In the genomic region with DNA sequence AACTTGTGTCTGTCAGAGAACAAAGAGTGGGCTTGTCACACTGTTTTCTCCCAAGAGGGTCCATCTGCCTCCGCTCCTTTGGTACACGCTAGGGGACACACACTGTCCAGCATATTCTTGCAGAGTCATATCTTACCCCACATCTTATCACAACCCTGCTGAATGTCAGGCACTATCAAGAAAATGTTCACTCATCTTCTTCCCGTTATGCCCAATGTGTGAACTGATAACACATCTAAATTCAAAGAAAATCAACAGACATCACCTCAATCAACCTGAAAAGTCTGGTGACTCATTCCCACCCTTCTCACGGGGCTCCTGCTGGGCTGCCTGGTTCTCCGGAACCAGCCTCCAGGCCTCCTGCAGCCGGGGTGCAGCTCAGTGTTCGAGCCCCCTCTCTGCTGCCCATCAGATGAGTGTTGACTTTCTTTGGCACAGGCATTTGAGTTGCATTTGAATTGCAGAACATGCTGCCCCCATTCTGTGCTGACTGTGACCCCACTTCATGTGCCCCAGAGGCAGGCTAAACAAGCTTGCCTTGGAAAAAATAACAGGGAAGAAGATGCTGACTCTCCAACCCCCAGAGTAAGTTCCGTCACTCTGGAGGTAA, we compare ENCODE assay signal across 11 cellular contexts. TPM values are rescaled to one million over a fixed set of nuclear protein-coding genes. Genes with fewer than 3 reads are reported as not detected.
DNase-seq lines count a peak whose midpoint lies in the region; ATAC-seq lines count a peak whose summit lies in the region.
"Had no signal": no experiment of that assay in that cellular context is flagged by ENCODE, and none has a peak within 500 bp of the region (broad histone marks: within the 10 kb centered on the region; RNA-seq: fewer than 3 reads in every experiment).

No MANE protein-coding gene starts in this region.

- peak overlapping the region; percentile 90 for H3K27ac Mint-ChIP-seq in T-helper 2 cell treated with Interferon-gamma antibody and Interleukin-4, amounts not matched to agents 5 μg/mL and 100 μg/mL, for 36 hours

- peak; percentile 82 for DNase-seq in T-helper 2 cell treated with Interferon-gamma antibody and Interleukin-4, amounts not matched to agents 5 μg/mL and 100 μg/mL, for 36 hours (ENCODE audit: low spot score)
- DNase-seq in activated T-cell treated with anti-CD3 and anti-CD28 coated beads for 24 hours (ENCODE audit: low read depth) = peak; percentile 67
- peak; percentile 45 for DNase-seq in effector CD4-positive, alpha-beta T cell
- DNase-seq in stimulated activated CD8-positive, alpha-beta memory T cell treated with anti-CD3 and anti-CD28 coated beads, Interleukin-15, amount 100 ng/mL, for 4 hours (ENCODE audit: low read depth in 2 of 2) = peak; percentile 40 to 67
- no peak for DNase-seq in NK-92 treated with Interleukin-12 subunit alpha and Interleukin-12 subunit beta, amount 100 ng/mL, for 24 hours (lab: John Stamatoyannopoulos, UW)
- no peak for DNase-seq in NOMO-1 treated with DMSO at 0.1 percent for 48 hours (lab: John Stamatoyannopoulos, UW; ENCODE audit: unreplicated experiment)
- DNase-seq in Right ventricle myocardium inferior (ENCODE audit: missing footprints) = no peak
- DNase-seq: NCI-H524 had no signal

- ATAC-seq in GM21367 (IDR thresholded peaks at IDR 0.05; ENCODE audit: unreplicated experiment) (no peak), Right ventricle myocardium inferior (no peak)
- ATAC-seq: stimulated activated memory B cell treated with anti-CD40 and anti-IgM and Interleukin-4, amounts not matched to agents 10 μg/mL and 1 μg/mL and 100 μg/mL, for 72 hours had no signal

- H3K4me1 Mint-ChIP-seq in T-helper 2 cell treated with Interferon-gamma antibody and Interleukin-4, amounts not matched to agents 5 μg/mL and 100 μg/mL, for 36 hours (ENCODE audit: low read depth) = peaks cover 85% of the 10 kb centered on the region

- H3K9me3 Mint-ChIP-seq in T-helper 2 cell treated with Interferon-gamma antibody and Interleukin-4, amounts not matched to agents 5 μg/mL and 100 μg/mL, for 36 hours = no peaks in the 10 kb centered on the region
- H3K9me3 Mint-ChIP-seq: stimulated activated memory B cell treated with anti-CD40 and anti-IgM and Interleukin-4, amounts not matched to agents 10 μg/mL and 1 μg/mL and 100 μg/mL, for 72 hours had no signal

- H3K4me3 Mint-ChIP-seq in T-helper 2 cell treated with Interferon-gamma antibody and Interleukin-4, amounts not matched to agents 5 μg/mL and 100 μg/mL, for 36 hours = peak overlapping the region; percentile 82
- H3K4me3 Mint-ChIP-seq: stimulated activated memory B cell treated with anti-CD40 and anti-IgM and Interleukin-4, amounts not matched to agents 10 μg/mL and 1 μg/mL and 100 μg/mL, for 72 hours had no signal

- H3K36me3 Mint-ChIP-seq in T-helper 2 cell treated with Interferon-gamma antibody and Interleukin-4, amounts not matched to agents 5 μg/mL and 100 μg/mL, for 36 hours (ENCODE audit: low read depth) = peaks cover 41% of the 10 kb centered on the region
- H3K36me3 Mint-ChIP-seq: stimulated activated memory B cell treated with anti-CD40 and anti-IgM and Interleukin-4, amounts not matched to agents 10 μg/mL and 1 μg/mL and 100 μg/mL, for 72 hours had no signal

- intact Hi-C loops in Right ventricle myocardium inferior (cut with DNase I) = no loop called here

- no peaks in the 10 kb centered on the region for H3K27me3 Mint-ChIP-seq in T-helper 2 cell treated with Interferon-gamma antibody and Interleukin-4, amounts not matched to agents 5 μg/mL and 100 μg/mL, for 36 hours (ENCODE audit: low read depth)
- H3K27me3 Mint-ChIP-seq: stimulated activated memory B cell treated with anti-CD40 and anti-IgM and Interleukin-4, amounts not matched to agents 10 μg/mL and 1 μg/mL and 100 μg/mL, for 72 hours had no signal

RNA-seq across cellular contexts. Expression of gene GRAP2, which starts 19.4 kb away (rescaled TPM):
- total RNA-seq in Right ventricle myocardium inferior = 3.5 TPM

RNA-seq across cellular contexts. Expression of gene ENTHD1, which starts 26.7 kb away (rescaled TPM):
- not detected for total RNA-seq in Right ventricle myocardium inferior
- total RNA-seq: right atrium auricular region had no signal

RNA-seq across cellular contexts. Expression of gene TMA7B, which starts 40.0 kb away (rescaled TPM):
- total RNA-seq in Right ventricle myocardium inferior = not detected
- total RNA-seq: right atrium auricular region had no signal

Comparison
In these comparisons a context has a peak if more than half of its experiments do, and no peak if none do; other contexts are left out.
1. DNase-seq: peak in T-helper 2 cell treated with Interferon-gamma antibody and Interleukin-4, amounts not matched to agents 5 μg/mL and 100 μg/mL, for 36 hours (single experiment), activated T-cell treated with anti-CD3 and anti-CD28 coated beads for 24 hours (single experiment), effector CD4-positive, alpha-beta T cell (single experiment) and stimulated activated CD8-positive, alpha-beta memory T cell treated with anti-CD3 and anti-CD28 coated beads, Interleukin-15, amount 100 ng/mL, for 4 hours (2 of 2); none in NK-92 treated with Interleukin-12 subunit alpha and Interleukin-12 subunit beta, amount 100 ng/mL, for 24 hours (single experiment), NOMO-1 treated with DMSO at 0.1 percent for 48 hours (single experiment) and Right ventricle myocardium inferior (single experiment).